ENCODE assay signal across 29 cellular contexts in genomic region chr1:180923887-180924286, GRCh38. TPM values are rescaled to one million over a fixed set of nuclear protein-coding genes. Genes with fewer than 3 reads are reported as not detected.
DNase-seq lines count a peak whose midpoint lies in the region; FAIRE-seq and TF ChIP-seq lines count a peak whose summit lies in the region.
"Had no signal": no experiment of that assay in that cellular context is flagged by ENCODE, and none has a peak within 500 bp of the region (broad histone marks: within the 10 kb centered on the region; RNA-seq: fewer than 3 reads in every experiment).

No MANE protein-coding gene starts in this region.

- peak overlapping the region; percentile 10 to 55 (median 43) for H3K27ac Mint-ChIP-seq in nephron
- H3K27ac Mint-ChIP-seq: B cell; effector memory CD8-positive, alpha-beta T cell; naive thymus-derived CD4-positive, alpha-beta T cell; stimulated activated naive B cell treated with anti-CD40 and anti-IgM and Interleukin-4, amounts not matched to agents 10 μg/mL and 1 μg/mL and 100 μg/mL, for 72 hours had no signal

- no peaks in the 10 kb centered on the region for H3K36me3 ChIP-seq in BLaER1 treated with 17β-estradiol and CSF1 and Interleukin-3, amounts not matched to agents 10 nM and 100 nM
- no peaks in the 10 kb centered on the region; the same call in 1 of the 2 replicates for H3K36me3 ChIP-seq in SJCRH30
- H3K36me3 ChIP-seq: Peyer's patch, SJSA1 had no signal

- peaks cover 70% of the 10 kb centered on the region for H3K4me1 Mint-ChIP-seq in nephron

- H4K20me1 ChIP-seq in BLaER1 treated with 17β-estradiol and CSF1 and Interleukin-3, amounts not matched to agents 10 nM and 100 nM = peaks cover 0 to 38% (median 7%) of the 10 kb centered on the region in 11 experiments; a peak in 7 of 22 replicates

- peaks cover 14% of the 10 kb centered on the region for H3K27me3 Mint-ChIP-seq in nephron (ENCODE audit: low read depth)

- no peak for TF ChIP-seq CTCF in nephron (IDR thresholded peaks at IDR 0.05; ENCODE audit: unreplicated experiment in 3 of 3)

- peak overlapping the region in 1 of 3 experiments; percentile 20 for H3K4me3 Mint-ChIP-seq in nephron
- H3K4me3 Mint-ChIP-seq: B cell; effector memory CD8-positive, alpha-beta T cell; naive thymus-derived CD4-positive, alpha-beta T cell; stimulated activated naive B cell treated with anti-CD40 and anti-IgM and Interleukin-4, amounts not matched to agents 10 μg/mL and 1 μg/mL and 100 μg/mL, for 72 hours had no signal

- H3K9me3 Mint-ChIP-seq in nephron = no peaks in the 10 kb centered on the region
- H3K9me3 Mint-ChIP-seq: effector memory CD8-positive, alpha-beta T cell; naive thymus-derived CD4-positive, alpha-beta T cell; stimulated activated naive B cell treated with anti-CD40 and anti-IgM and Interleukin-4, amounts not matched to agents 10 μg/mL and 1 μg/mL and 100 μg/mL, for 72 hours had no signal

- H3K4me3 ChIP-seq in BLaER1 treated with 17β-estradiol and CSF1 and Interleukin-3, amounts not matched to agents 10 nM and 100 nM = no peak overlapping the region
- H3K4me3 ChIP-seq in SJCRH30 = no peak overlapping the region
- H3K4me3 ChIP-seq: Peyer's patch, SJSA1, suprapubic skin had no signal

- no peak for TF ChIP-seq POLR2A in erythroblast (IDR thresholded peaks at IDR 0.05; ENCODE audit: low read length)

- FAIRE-seq in RCC 7860 (lab: Jason Lieb, UNC) = no peak
- FAIRE-seq: A204.1, urothelium cell line had no signal

- peaks cover 50 to 95% (median 90%) of the 10 kb centered on the region in 10 experiments for H3K4me1 ChIP-seq in BLaER1 treated with 17β-estradiol and CSF1 and Interleukin-3, amounts not matched to agents 10 nM and 100 nM
- peaks cover 82% of the 10 kb centered on the region for H3K4me1 ChIP-seq in SJCRH30

- H3K9ac ChIP-seq in BLaER1 treated with 17β-estradiol and CSF1 and Interleukin-3, amounts not matched to agents 10 nM and 100 nM = no peak overlapping the region; a peak in 2 of 22 replicates
- H3K9ac ChIP-seq: parathyroid adenoma had no signal

- no peak for DNase-seq in SJCRH30
- DNase-seq in erythroblast (lab: John Stamatoyannopoulos, UW) = peak; percentile 84 to 87
- DNase-seq in DMS79 (lab: John Stamatoyannopoulos, UW) = no peak
- no peak for DNase-seq in DMS 273 (lab: John Stamatoyannopoulos, UW; ENCODE audit: unreplicated experiment)
- no peak for DNase-seq in Kasumi-1 (lab: John Stamatoyannopoulos, UW)
- no peak for DNase-seq in RCC 7860 (ENCODE audit: low spot score)
- DNase-seq: activated CD8-positive, alpha-beta memory T cell treated with anti-CD3 and anti-CD28 coated beads for 24 hours; activated gamma-delta T cell treated with Interleukin-2 at 50 U/mL for 16 hours; activated T-cell treated with anti-CD3 and anti-CD28 coated beads, Interleukin-2, amount 50 U/mL, for 1 hour; Calu3; effector memory CD8-positive, alpha-beta T cell; HCEC 1CT; naive thymus-derived CD4-positive, alpha-beta T cell; NCI-H1436; NK-92 treated with Interleukin-12 subunit alpha and Interleukin-12 subunit beta, amount 100 ng/mL, for 24 hours; Peyer's patch; right cardiac atrium; stimulated activated CD4-positive, alpha-beta T cell treated with anti-CD3 and anti-CD28 coated beads, Interleukin-12 subunit alpha, Interleukin-12 subunit beta, amount 100 ng/mL, for 4 hours; stimulated activated CD4-positive, alpha-beta T cell treated with anti-CD3 and anti-CD28 coated beads, Interleukin-4, amount 100 ng/mL, for 24 hours; stimulated activated naive B cell treated with anti-CD40 and anti-IgM and Interleukin-4, amounts not matched to agents 10 μg/mL and 1 μg/mL and 100 μg/mL, for 72 hours had no signal

- peaks cover 0 to 29% (median 0%) of the 10 kb centered on the region in 11 experiments; a peak in 4 of 22 replicates for H3K27me3 ChIP-seq in BLaER1 treated with 17β-estradiol and CSF1 and Interleukin-3, amounts not matched to agents 10 nM and 100 nM
- H3K27me3 ChIP-seq in SJCRH30 = no peaks in the 10 kb centered on the region
- H3K27me3 ChIP-seq: Peyer's patch, SJSA1, suprapubic skin had no signal

- H3K36me3 Mint-ChIP-seq in nephron (ENCODE audit: low read depth) = peaks cover 8% of the 10 kb centered on the region
- H3K36me3 Mint-ChIP-seq: naive thymus-derived CD4-positive, alpha-beta T cell; stimulated activated naive B cell treated with anti-CD40 and anti-IgM and Interleukin-4, amounts not matched to agents 10 μg/mL and 1 μg/mL and 100 μg/mL, for 72 hours had no signal

- no peaks in the 10 kb centered on the region for H3K9me3 ChIP-seq in BLaER1 treated with 17β-estradiol and CSF1 and Interleukin-3, amounts not matched to agents 10 nM and 100 nM (replicated peaks in 1 of 11)
- H3K9me3 ChIP-seq in SJCRH30 (replicated peaks) = no peaks in the 10 kb centered on the region
- H3K9me3 ChIP-seq: Peyer's patch, SJSA1, suprapubic skin had no signal

- no peak overlapping the region for H3K27ac ChIP-seq in BLaER1 treated with 17β-estradiol and CSF1 and Interleukin-3, amounts not matched to agents 10 nM and 100 nM
- peak overlapping the region; percentile 90 for H3K27ac ChIP-seq in SJCRH30
- H3K27ac ChIP-seq: HL-60, parathyroid adenoma, Peyer's patch, SJSA1, suprapubic skin had no signal

- H3K4me2 ChIP-seq in BLaER1 treated with 17β-estradiol and CSF1 and Interleukin-3, amounts not matched to agents 10 nM and 100 nM = peak overlapping the region; percentile 24 to 94 (median 79); a peak in 18 of 22 replicates

RNA-seq across cellular contexts. Expression of gene KIAA1614, which starts 11.2 kb away (rescaled TPM):
- 59.9 and 63.1 TPM in 2 replicates for total RNA-seq in SJCRH30 (2014; rRNA removed; shearing (Covaris generic))

Comparison
In these comparisons a context has a peak if more than half of its experiments do, and no peak if none do; other contexts are left out.
1. DNase-seq: peak in erythroblast (2 of 2); none in SJCRH30 (0 of 2), DMS79 (single experiment), DMS 273 (single experiment), Kasumi-1 (0 of 2) and RCC 7860 (single experiment).